Comparison of ENCODE assay signal across 8 cellular contexts in genomic region chr10:124741281-124741921, GRCh38. TPM values are rescaled to one million over a fixed set of nuclear protein-coding genes. Genes with fewer than 3 reads are reported as not detected.
A peak's percentile ranks its signal among the peaks of the same experiment; 100 is the strongest.
DNase-seq lines count a peak whose midpoint lies in the region; ATAC-seq and TF ChIP-seq lines count a peak whose summit lies in the region.

No MANE protein-coding gene starts in this region.

- DNase-seq in NCI-H1105 treated with DMSO at 0.1 percent for 48 hours (lab: John Stamatoyannopoulos, UW) = peak; percentile 8
- DNase-seq in NCI-H1105 (lab: John Stamatoyannopoulos, UW) = no peak
- peak; percentile 24 to 37 for DNase-seq in NCI-H1930 (lab: John Stamatoyannopoulos, UW)
- DNase-seq in central memory CD4-positive, alpha-beta T cell = peak; percentile 74
- DNase-seq in kidney epithelial cell (ENCODE audit: low read depth) = no peak
- peak; percentile 48 to 64 for DNase-seq in stimulated activated CD4-positive, alpha-beta T cell treated with anti-CD3 and anti-CD28 coated beads, Interleukin-15, amount 100 ng/mL, for 1 hour (ENCODE audit: low read depth in 1 of 2, low spot score in 1 of 2)

- no peak overlapping the region for H3K4me3 ChIP-seq in kidney epithelial cell (ENCODE audit: low read depth, low read length)

- peak; percentile 42 for ATAC-seq in HG02759 (IDR thresholded peaks at IDR 0.05; ENCODE audit: unreplicated experiment)

- H3K36me3 ChIP-seq in kidney epithelial cell (ENCODE audit: control insufficient read depth, insufficient read depth, low read length) = no peaks in the 10 kb centered on the region

- peak overlapping the region; percentile 93 for H3K27ac ChIP-seq in VCaP

- H3K27me3 ChIP-seq in kidney epithelial cell (ENCODE audit: control insufficient read depth, insufficient read depth, low read length) = no peaks in the 10 kb centered on the region

- TF ChIP-seq CTCF in VCaP (conservative IDR thresholded peaks at IDR 0.05) (peak; percentile 83), kidney epithelial cell (IDR thresholded peaks at IDR 0.05; ENCODE audit: insufficient read depth, low read length, poor library complexity, severe bottlenecking) (peak; percentile 85)

RNA-seq across cellular contexts. Expression of gene FAM53B, which starts 2.8 kb away (rescaled TPM):
- total RNA-seq in kidney epithelial cell = 15.3 and 16.1 TPM in 2 replicates

RNA-seq across cellular contexts. Expression of gene EEF1AKMT2, which starts 50.3 kb away (rescaled TPM):
- total RNA-seq in kidney epithelial cell = 13.5 and 14.5 TPM in 2 replicates

Comparison
In these comparisons a context has a peak if more than half of its experiments do, and no peak if none do; other contexts are left out.
1. DNase-seq: peak in NCI-H1105 treated with DMSO at 0.1 percent for 48 hours (single experiment), NCI-H1930 (2 of 2), central memory CD4-positive, alpha-beta T cell (single experiment) and stimulated activated CD4-positive, alpha-beta T cell treated with anti-CD3 and anti-CD28 coated beads, Interleukin-15, amount 100 ng/mL, for 1 hour (2 of 2); none in NCI-H1105 (single experiment) and kidney epithelial cell (single experiment).